8 cellular contexts compared by ENCODE assay signal in genomic region chr12:57518920-57519757, GRCh38. TPM values are rescaled to one million over a fixed set of nuclear protein-coding genes. Genes with fewer than 3 reads are reported as not detected.
DNase-seq lines count a peak whose midpoint lies in the region; ATAC-seq, FAIRE-seq and TF ChIP-seq lines count a peak whose summit lies in the region.

No MANE protein-coding gene starts in this region.

- CTCF ChIA-PET in endothelial cell of umbilical vein (lab: Charles Lee) = no interaction called here
- CTCF ChIA-PET in naive thymus-derived CD4-positive, alpha-beta T cell (lab: Charles Lee) = interaction anchor here (0.6 to 0.9 kb wide), 2 partner anchors 15 to 275 kb away, joined by 3 read pairs; no protein-coding TSS in a partner anchor

- H3K27me3 Mint-ChIP-seq in naive thymus-derived CD4-positive, alpha-beta T cell = peaks cover 0 to 7% (median 0%) of the 10 kb centered on the region in 5 donors

- peak; percentile 35 for DNase-seq in SIG-M5 treated with dmso at 0.1 percent for 504 hours (lab: John Stamatoyannopoulos, UW; ENCODE audit: unreplicated experiment)
- DNase-seq in SIG-M5 (lab: John Stamatoyannopoulos, UW) = no peak
- peak; percentile 46 for DNase-seq in SK-MEL-5 (ENCODE audit: low read depth, low spot score)
- no peak for DNase-seq in endothelial cell of umbilical vein (ENCODE audit: low read depth, low spot score)
- DNase-seq in naive thymus-derived CD4-positive, alpha-beta T cell = peak in 3 of 9 donors; percentile 10 to 44 (median 20)

- H2AFZ ChIP-seq in endothelial cell of umbilical vein (ENCODE audit: low read depth, low read length) = no peak overlapping the region

- no TSS peak for BruUV-seq in endothelial cell of umbilical vein (replicated peaks; lab: Mats Ljungman, UMichigan)

- H3K36me3 Mint-ChIP-seq in naive thymus-derived CD4-positive, alpha-beta T cell = peaks cover 0 to 28% (median 22%) of the 10 kb centered on the region in 5 donors

- peaks cover 0 to 13% (median 0%) of the 10 kb centered on the region in 11 donors for H3K9me3 Mint-ChIP-seq in naive thymus-derived CD4-positive, alpha-beta T cell

- peak overlapping the region; percentile 89 to 99 (median 98) for H3K4me3 Mint-ChIP-seq in naive thymus-derived CD4-positive, alpha-beta T cell

- dilution Hi-C loops in endothelial cell of umbilical vein (cut with MboI; ENCODE audit: extremely low pct_ligation_motif_present, low sequenced_read_pairs) = no loop called here

- peaks cover 34% of the 10 kb centered on the region for H3K79me2 ChIP-seq in endothelial cell of umbilical vein (ENCODE audit: control insufficient read depth, insufficient read depth, low read length)

- peak overlapping the region; percentile 92 for H3K9ac ChIP-seq in endothelial cell of umbilical vein (replicated peaks; ENCODE audit: extremely low read depth, insufficient read depth, low read length)

- peaks cover 22 to 27% of the 10 kb centered on the region in 2 experiments for H3K36me3 ChIP-seq in endothelial cell of umbilical vein (ENCODE audit: control insufficient read depth in 2 of 2, extremely low read depth in 1 of 2, insufficient read depth in 2 of 2, low read length in 2 of 2)
- peaks cover 9 to 38% (median 13%) of the 10 kb centered on the region in 3 experiments for H3K36me3 ChIP-seq in naive thymus-derived CD4-positive, alpha-beta T cell (ENCODE audit: control insufficient read depth in 2 of 3, insufficient read depth in 3 of 3, low read length in 3 of 3)

- no peaks in the 10 kb centered on the region for H3K9me1 ChIP-seq in endothelial cell of umbilical vein (replicated peaks; ENCODE audit: control insufficient read depth, extremely low read depth, insufficient read depth, low read length)

- ATAC-seq in naive thymus-derived CD4-positive, alpha-beta T cell = no peak
- ATAC-seq in HG03460 (IDR thresholded peaks at IDR 0.05; ENCODE audit: unreplicated experiment) (no peak), HG03196 (IDR thresholded peaks at IDR 0.05; ENCODE audit: unreplicated experiment) (no peak), GM18861 (IDR thresholded peaks at IDR 0.05; ENCODE audit: unreplicated experiment) (no peak)

- H4K20me1 ChIP-seq in endothelial cell of umbilical vein (replicated peaks; ENCODE audit: control insufficient read depth, extremely low read depth, insufficient read depth, low read length) = no peaks in the 10 kb centered on the region

- peaks cover 43% of the 10 kb centered on the region for H3K4me1 ChIP-seq in endothelial cell of umbilical vein (ENCODE audit: control insufficient read depth, extremely low read depth, insufficient read depth, low read length)
- peaks cover 32 to 40% of the 10 kb centered on the region in 2 donors for H3K4me1 ChIP-seq in naive thymus-derived CD4-positive, alpha-beta T cell (ENCODE audit: control insufficient read depth in 2 of 2, insufficient read depth in 2 of 2, low read length in 2 of 2)

- peak overlapping the region; percentile 64 for H3K4me2 ChIP-seq in endothelial cell of umbilical vein (ENCODE audit: insufficient read depth, low read length)

- peak overlapping the region; percentile 83 for H3K27ac ChIP-seq in endothelial cell of umbilical vein (ENCODE audit: insufficient read depth, low read depth, low read length)
- peak overlapping the region; percentile 95 for H3K27ac ChIP-seq in naive thymus-derived CD4-positive, alpha-beta T cell (ENCODE audit: low read depth, low read length)

- POLR2A ChIA-PET in endothelial cell of umbilical vein (lab: Charles Lee) = interaction anchor here (1.4 to 1.5 kb wide), 2 partner anchors 15 to 25 kb away, joined by 3 read pairs; no protein-coding TSS in a partner anchor
- POLR2A ChIA-PET in naive thymus-derived CD4-positive, alpha-beta T cell (lab: Charles Lee) = interaction anchor here (0.7 to 2.6 kb wide), 13 partner anchors 10 to 222 kb away, joined by 3 to 50 read pairs (median 4); partner anchors contain the start of genes ARHGAP9 and DCTN2

- H3K27ac Mint-ChIP-seq in naive thymus-derived CD4-positive, alpha-beta T cell = peak overlapping the region; percentile 97 to 100 (median 99)

- TF ChIP-seq POLR2A in endothelial cell of umbilical vein (IDR thresholded peaks at IDR 0.05; ENCODE audit: low read depth, low read length) = no peak

- no peaks in the 10 kb centered on the region for H3K9me3 ChIP-seq in endothelial cell of umbilical vein (replicated peaks; ENCODE audit: control insufficient read depth, insufficient read depth, low read length)
- H3K9me3 ChIP-seq in naive thymus-derived CD4-positive, alpha-beta T cell (ENCODE audit: control insufficient read depth in 2 of 3, low read length in 3 of 3) = no peaks in the 10 kb centered on the region

- FAIRE-seq in endothelial cell of umbilical vein (lab: Jason Lieb, UNC) = no peak

- H3K4me1 Mint-ChIP-seq in naive thymus-derived CD4-positive, alpha-beta T cell = peaks cover 39 to 71% (median 50%) of the 10 kb centered on the region in 7 donors

- in situ Hi-C loops in SK-MEL-5 (cut with HindIII; ENCODE audit: low pct_unique_long_range_greater_than_20kb, low sequenced_read_pairs) = no loop called here

- intact Hi-C loops in endothelial cell of umbilical vein (cut with micrococcal nuclease) = no loop called here
- intact Hi-C loops in naive thymus-derived CD4-positive, alpha-beta T cell (cut with micrococcal nuclease) = no loop called here

- peak overlapping the region; percentile 7 to 89 (median 67) for H3K4me3 ChIP-seq in endothelial cell of umbilical vein (replicated peaks in 1 of 3; ENCODE audit: insufficient read depth in 1 of 3, low read depth in 1 of 3, low read length in 3 of 3)
- peak overlapping the region; percentile 100 for H3K4me3 ChIP-seq in naive thymus-derived CD4-positive, alpha-beta T cell (ENCODE audit: low read length)

- TF ChIP-seq CTCF in endothelial cell of umbilical vein (IDR thresholded peaks at IDR 0.05; ENCODE audit: extremely low read depth in 1 of 2, insufficient read depth in 1 of 2, low read depth in 1 of 2, low read length in 2 of 2) = no peak

- no peaks in the 10 kb centered on the region for H3K27me3 ChIP-seq in endothelial cell of umbilical vein (ENCODE audit: control insufficient read depth in 2 of 2, insufficient read depth in 2 of 2, low read length in 2 of 2)
- H3K27me3 ChIP-seq in naive thymus-derived CD4-positive, alpha-beta T cell (ENCODE audit: control insufficient read depth in 2 of 2, insufficient read depth in 2 of 2, low read length in 2 of 2) = no peaks in the 10 kb centered on the region

RNA-seq across cellular contexts. Expression of gene DDIT3, which starts 1.2 kb away (rescaled TPM):
- 103 and 117 TPM in 2 replicates for total RNA-seq in SK-MEL-5 (2014; rRNA removed; shearing (Covaris generic))
- 66.0 and 67.8 TPM in 2 replicates for polyA plus RNA-seq in SK-MEL-5 (2015; cell fraction: cytosol; rRNA removed)
- polyA plus RNA-seq in SK-MEL-5 (2015; cell fraction: nucleus; rRNA removed) = 312 and 378 TPM in 2 replicates
- 9.8 and 13.7 TPM in 2 replicates for total RNA-seq in endothelial cell of umbilical vein
- 15.4 and 22.0 TPM in 2 replicates for polyA plus RNA-seq in endothelial cell of umbilical vein
- 28.7 and 29.2 TPM in 2 replicates for polyA plus RNA-seq in endothelial cell of umbilical vein (2011; cell fraction: cytosol; rRNA removed)
- 124 and 158 TPM in 2 replicates for polyA plus RNA-seq in endothelial cell of umbilical vein (2011; cell fraction: nucleus; rRNA removed)
- polyA plus RNA-seq in endothelial cell of umbilical vein (2012) = 16.0 and 23.6 TPM in 2 replicates
- polyA minus RNA-seq in endothelial cell of umbilical vein = 11.2 and 19.1 TPM in 2 replicates
- 23.7 TPM for polyA minus RNA-seq in endothelial cell of umbilical vein (2011; cell fraction: cytosol; rRNA and poly(A)+ RNA removed)
- polyA minus RNA-seq in endothelial cell of umbilical vein (2011; cell fraction: nucleus; rRNA and poly(A)+ RNA removed) = 28.1 and 41.1 TPM in 2 replicates
- 100 to 1,000 TPM in 1 of 5 experiments, 10 to 100 TPM in 4; 19.6 to 124 (median 51.6) TPM for total RNA-seq in naive thymus-derived CD4-positive, alpha-beta T cell
- 10 to 100 TPM; 15.9 to 23.1 TPM for polyA plus RNA-seq in naive thymus-derived CD4-positive, alpha-beta T cell

RNA-seq across cellular contexts. Expression of gene MBD6, which starts 3.5 kb away (rescaled TPM):
- 6.6 and 6.8 TPM in 2 replicates for total RNA-seq in SK-MEL-5 (2014; rRNA removed; shearing (Covaris generic))
- polyA plus RNA-seq in SK-MEL-5 (2015; cell fraction: cytosol; rRNA removed) = 51.0 and 64.4 TPM in 2 replicates
- polyA plus RNA-seq in SK-MEL-5 (2015; cell fraction: nucleus; rRNA removed) = 66.5 and 79.7 TPM in 2 replicates
- 85.6 and 95.2 TPM in 2 replicates for total RNA-seq in endothelial cell of umbilical vein
- 8.5 and 10.6 TPM in 2 replicates for polyA plus RNA-seq in endothelial cell of umbilical vein
- 8.5 and 10.6 TPM in 2 replicates for polyA plus RNA-seq in endothelial cell of umbilical vein (2011; cell fraction: cytosol; rRNA removed)
- 52.4 and 65.4 TPM in 2 replicates for polyA plus RNA-seq in endothelial cell of umbilical vein (2011; cell fraction: nucleus; rRNA removed)
- 33.6 and 37.1 TPM in 2 replicates for polyA plus RNA-seq in endothelial cell of umbilical vein (2012)
- 6.7 and 17.1 TPM in 2 replicates for polyA minus RNA-seq in endothelial cell of umbilical vein
- 16.9 TPM for polyA minus RNA-seq in endothelial cell of umbilical vein (2011; cell fraction: cytosol; rRNA and poly(A)+ RNA removed)
- 19.2 and 25.4 TPM in 2 replicates for polyA minus RNA-seq in endothelial cell of umbilical vein (2011; cell fraction: nucleus; rRNA and poly(A)+ RNA removed)
- 100 to 1,000 TPM in 4 of 5 experiments, 10 to 100 TPM in 1; 85.2 to 127 (median 120) TPM for total RNA-seq in naive thymus-derived CD4-positive, alpha-beta T cell
- 1 to 10 TPM in 1 of 2 donors, under 1 TPM in 1; 0.50 to 1.0 TPM for polyA plus RNA-seq in naive thymus-derived CD4-positive, alpha-beta T cell

RNA-seq across cellular contexts. Expression of gene DCTN2, which starts 27.9 kb away (rescaled TPM):
- total RNA-seq in SK-MEL-5 (2014; rRNA removed; shearing (Covaris generic)) = 86.2 and 93.8 TPM in 2 replicates
- polyA plus RNA-seq in SK-MEL-5 (2015; cell fraction: cytosol; rRNA removed) = 152 and 206 TPM in 2 replicates
- 149 and 173 TPM in 2 replicates for polyA plus RNA-seq in SK-MEL-5 (2015; cell fraction: nucleus; rRNA removed)
- 157 and 161 TPM in 2 replicates for total RNA-seq in endothelial cell of umbilical vein
- polyA plus RNA-seq in endothelial cell of umbilical vein = 146 and 234 TPM in 2 replicates
- polyA plus RNA-seq in endothelial cell of umbilical vein (2011; cell fraction: cytosol; rRNA removed) = 153 and 162 TPM in 2 replicates
- 181 and 198 TPM in 2 replicates for polyA plus RNA-seq in endothelial cell of umbilical vein (2011; cell fraction: nucleus; rRNA removed)
- 148 and 160 TPM in 2 replicates for polyA plus RNA-seq in endothelial cell of umbilical vein (2012)
- polyA minus RNA-seq in endothelial cell of umbilical vein = 158 and 160 TPM in 2 replicates
- polyA minus RNA-seq in endothelial cell of umbilical vein (2011; cell fraction: cytosol; rRNA and poly(A)+ RNA removed) = 91.9 TPM
- polyA minus RNA-seq in endothelial cell of umbilical vein (2011; cell fraction: nucleus; rRNA and poly(A)+ RNA removed) = 62.7 and 86.8 TPM in 2 replicates
- total RNA-seq in naive thymus-derived CD4-positive, alpha-beta T cell = 10 to 100 TPM; 52.1 to 78.8 (median 63.0) TPM
- polyA plus RNA-seq in naive thymus-derived CD4-positive, alpha-beta T cell = 10 to 100 TPM; 53.9 to 78.8 TPM

RNA-seq across cellular contexts. Expression of gene KIF5A, which starts 30.7 kb away (rescaled TPM):
- total RNA-seq in SK-MEL-5 (2014; rRNA removed; shearing (Covaris generic)) = 0.29 and 0.40 TPM in 2 replicates
- polyA plus RNA-seq in SK-MEL-5 (2015; cell fraction: cytosol; rRNA removed) = 0.87 and 0.95 TPM in 2 replicates
- polyA plus RNA-seq in SK-MEL-5 (2015; cell fraction: nucleus; rRNA removed) = 4.8 and 7.9 TPM in 2 replicates
- total RNA-seq in endothelial cell of umbilical vein = 0.12 and 0.35 TPM in 2 replicates
- 0.05 and 0.07 TPM in 2 replicates for polyA plus RNA-seq in endothelial cell of umbilical vein
- polyA plus RNA-seq in endothelial cell of umbilical vein (2011; cell fraction: cytosol; rRNA removed) = 0.05 and 0.06 TPM in 2 replicates
- polyA plus RNA-seq in endothelial cell of umbilical vein (2011; cell fraction: nucleus; rRNA removed) = 0.36 and 0.75 TPM in 2 replicates
- polyA plus RNA-seq in endothelial cell of umbilical vein (2012) = 0.37 and 0.59 TPM in 2 replicates
- 0.13 and 0.34 TPM in 2 replicates for polyA minus RNA-seq in endothelial cell of umbilical vein
- not detected for polyA minus RNA-seq in endothelial cell of umbilical vein (2011; cell fraction: cytosol; rRNA and poly(A)+ RNA removed)
- polyA minus RNA-seq in endothelial cell of umbilical vein (2011; cell fraction: nucleus; rRNA and poly(A)+ RNA removed) = 0.05 and 0.19 TPM in 2 replicates
- 1 to 10 TPM in 4 of 5 experiments, under 1 TPM in 1; 0.95 to 1.7 (median 1.0) TPM for total RNA-seq in naive thymus-derived CD4-positive, alpha-beta T cell
- under 1 TPM; 0.06 to 0.09 TPM for polyA plus RNA-seq in naive thymus-derived CD4-positive, alpha-beta T cell

RNA-seq across cellular contexts. Expression of gene MARS1, which starts 31.3 kb away (rescaled TPM):
- total RNA-seq in SK-MEL-5 (2014; rRNA removed; shearing (Covaris generic)) = 148 and 151 TPM in 2 replicates
- polyA plus RNA-seq in SK-MEL-5 (2015; cell fraction: cytosol; rRNA removed) = 271 and 283 TPM in 2 replicates
- 1,119 and 1,343 TPM in 2 replicates for polyA plus RNA-seq in SK-MEL-5 (2015; cell fraction: nucleus; rRNA removed)
- 212 and 216 TPM in 2 replicates for total RNA-seq in endothelial cell of umbilical vein
- 98.8 and 118 TPM in 2 replicates for polyA plus RNA-seq in endothelial cell of umbilical vein
- polyA plus RNA-seq in endothelial cell of umbilical vein (2011; cell fraction: cytosol; rRNA removed) = 83.6 and 88.5 TPM in 2 replicates
- polyA plus RNA-seq in endothelial cell of umbilical vein (2011; cell fraction: nucleus; rRNA removed) = 558 and 575 TPM in 2 replicates
- polyA plus RNA-seq in endothelial cell of umbilical vein (2012) = 136 and 142 TPM in 2 replicates
- polyA minus RNA-seq in endothelial cell of umbilical vein = 174 and 202 TPM in 2 replicates
- polyA minus RNA-seq in endothelial cell of umbilical vein (2011; cell fraction: cytosol; rRNA and poly(A)+ RNA removed) = 99.2 TPM
- 179 and 213 TPM in 2 replicates for polyA minus RNA-seq in endothelial cell of umbilical vein (2011; cell fraction: nucleus; rRNA and poly(A)+ RNA removed)
- total RNA-seq in naive thymus-derived CD4-positive, alpha-beta T cell = 100 to 1,000 TPM; 178 to 229 (median 197) TPM
- 100 to 1,000 TPM in 1 of 2 donors, 10 to 100 TPM in 1; 86.0 to 118 TPM for polyA plus RNA-seq in naive thymus-derived CD4-positive, alpha-beta T cell

Comparison
In these comparisons a context has a peak if more than half of its experiments do, and no peak if none do; other contexts are left out.
1. DNase-seq: peak in SIG-M5 treated with dmso at 0.1 percent for 504 hours (single experiment) and SK-MEL-5 (single experiment); none in SIG-M5 (single experiment) and endothelial cell of umbilical vein (single experiment).
2. RNA of gene MBD6, which starts 3.5 kb away (total RNA-seq): 85.2 to 127 TPM in naive thymus-derived CD4-positive, alpha-beta T cell and 85.6 to 95.2 TPM in endothelial cell of umbilical vein; 6.6 to 6.8 TPM in SK-MEL-5; every median in the first group is over 10 times any median in the second.